ENCODE assay signal across 23 cellular contexts in the genomic region with DNA sequence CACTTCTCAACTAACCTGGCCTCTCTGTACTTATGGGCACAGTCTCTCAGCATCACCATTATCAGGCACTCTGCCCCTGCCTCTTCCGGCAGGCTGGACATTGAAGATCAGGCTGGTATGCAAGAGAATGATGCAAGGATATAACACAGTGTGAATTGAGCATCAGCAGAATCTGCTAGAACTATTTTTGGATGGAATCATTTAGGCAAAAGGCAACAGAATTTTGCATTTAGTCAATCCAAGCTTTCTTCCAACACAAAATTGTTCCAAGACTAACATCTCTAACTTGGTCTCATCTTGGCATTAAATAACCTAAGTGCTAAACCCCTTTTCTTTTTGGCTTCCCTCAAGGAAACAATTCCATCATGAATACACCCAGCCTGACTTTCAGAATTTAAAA.
DNase-seq lines count a peak whose midpoint lies in the region; ATAC-seq lines count a peak whose summit lies in the region.
"Had no signal": no experiment of that assay in that cellular context is flagged by ENCODE, and none has a peak within 500 bp of the region (broad histone marks: within the 10 kb centered on the region; RNA-seq: fewer than 3 reads in every experiment).

No MANE protein-coding gene starts in this region.

- H4K8ac ChIP-seq in trophoblast cell (ENCODE audit: low read depth, low read length): no peak overlapping the region

- H3K18ac ChIP-seq in trophoblast cell (ENCODE audit: low read length): no peak overlapping the region

- H3K79me2 ChIP-seq in trophoblast cell (ENCODE audit: control insufficient read depth, insufficient read depth, low read length, poor library complexity): no peaks in the 10 kb centered on the region

- no peak overlapping the region for H4K91ac ChIP-seq in trophoblast cell (ENCODE audit: low read depth, low read length)

- H3K4me3 ChIP-seq in adipocyte (ENCODE audit: low read length): no peak overlapping the region
- no peak overlapping the region for H3K4me3 ChIP-seq in trophoblast cell (ENCODE audit: low read depth, low read length)
- H3K4me3 ChIP-seq: heart right ventricle, stomach had no signal

- H3K14ac ChIP-seq in trophoblast cell (ENCODE audit: low read length): no peak overlapping the region

- H3K4me2 ChIP-seq in trophoblast cell (ENCODE audit: low read length): no peak overlapping the region

- H3K36me3 ChIP-seq in adipocyte (ENCODE audit: control insufficient read depth, insufficient read depth, low read length, severe bottlenecking) (no peaks in the 10 kb centered on the region), trophoblast cell (ENCODE audit: control insufficient read depth in 1 of 2, insufficient read depth in 2 of 2, low read length in 2 of 2) (no peaks in the 10 kb centered on the region)
- H3K36me3 ChIP-seq: heart right ventricle, stomach had no signal

- no peak overlapping the region for H2AFZ ChIP-seq in trophoblast cell (ENCODE audit: insufficient read depth, low read length, poor library complexity)

- H3K9ac ChIP-seq in adipocyte (ENCODE audit: low read length): peak overlapping the region; percentile 16
- no peak overlapping the region for H3K9ac ChIP-seq in trophoblast cell (ENCODE audit: low read length)

- ATAC-seq in GM19463 (IDR thresholded peaks at IDR 0.05; ENCODE audit: unreplicated experiment): no peak
- ATAC-seq in HG03097 (IDR thresholded peaks at IDR 0.05; ENCODE audit: low FRiP score, unreplicated experiment): no peak
- no peak for ATAC-seq in HG02610 (IDR thresholded peaks at IDR 0.05; ENCODE audit: unreplicated experiment)
- ATAC-seq: left lobe of liver had no signal

- DNase-seq in GM03348 (ENCODE audit: low spot score) (peak; percentile 17), adipocyte (ENCODE audit: low read depth) (peak; percentile 18), fibroblast of peridontal ligament (ENCODE audit: extremely low read depth) (peak; percentile 59), trophoblast cell (no peak), occipital lobe (lab: John Stamatoyannopoulos, UW) (no peak)
- DNase-seq: activated gamma-delta T cell; activated naive CD8-positive, alpha-beta T cell treated with anti-CD3 and anti-CD28 coated beads, Interleukin-2, amount 10 ng/mL, durations not matched to agents 7 days and 5 days; activated T-cell treated with anti-CD3 and anti-CD28 coated beads, Interleukin-2, amount 50 U/mL, for 24 hours; cerebellar nuclear complex; DMS153; effector CD4-positive, alpha-beta T cell; heart right ventricle; NCI-H1048; NCI-H187; NCI-H2171; NCI-H510A had no signal

- H2AK5ac ChIP-seq in trophoblast cell (ENCODE audit: low read length): no peak overlapping the region

- no CpG with 5 or more reads among the region's 1 CpG for WGBS in trophoblast cell (ENCODE audit: extremely low coverage, insufficient coverage, insufficient read length)

- H3K79me1 ChIP-seq in trophoblast cell (ENCODE audit: low read length): peaks cover under 1% of the 10 kb centered on the region

- H3K4ac ChIP-seq in trophoblast cell (ENCODE audit: low read depth, low read length): no peak overlapping the region

- H2BK12ac ChIP-seq in trophoblast cell (ENCODE audit: low read length): peak overlapping the region; percentile 72

- H3K4me1 ChIP-seq in adipocyte (ENCODE audit: control insufficient read depth, insufficient read depth, low read length): peaks cover 24% of the 10 kb centered on the region
- peaks cover 1 to 3% of the 10 kb centered on the region in 2 experiments for H3K4me1 ChIP-seq in trophoblast cell (ENCODE audit: control insufficient read depth in 1 of 2, insufficient read depth in 2 of 2, low read length in 2 of 2)
- H3K4me1 ChIP-seq: heart right ventricle had no signal

- no peaks in the 10 kb centered on the region for H3K27me3 ChIP-seq in adipocyte (replicated peaks; ENCODE audit: control insufficient read depth, insufficient read depth, low read length)
- no peaks in the 10 kb centered on the region for H3K27me3 ChIP-seq in trophoblast cell (ENCODE audit: insufficient read depth, low read length)
- H3K27me3 ChIP-seq: foreskin keratinocyte, heart right ventricle, stomach had no signal

- no peak overlapping the region for H2BK120ac ChIP-seq in trophoblast cell (ENCODE audit: insufficient read depth, low read length, poor library complexity)

- no peaks in the 10 kb centered on the region for H3K9me3 ChIP-seq in adipocyte (ENCODE audit: control insufficient read depth, low read length)
- no peaks in the 10 kb centered on the region for H3K9me3 ChIP-seq in trophoblast cell (ENCODE audit: insufficient read depth, low read depth, low read length)
- H3K9me3 ChIP-seq: stomach had no signal

- no peak overlapping the region for H3K27ac ChIP-seq in trophoblast cell (ENCODE audit: low read depth, low read length)
- H3K27ac ChIP-seq: foreskin keratinocyte, stomach, VCaP had no signal

- H4K12ac ChIP-seq in trophoblast cell (ENCODE audit: low read depth, low read length): no peak overlapping the region

- no peak overlapping the region for H2BK5ac ChIP-seq in trophoblast cell (ENCODE audit: low read depth, low read length, poor library complexity)

- no peak overlapping the region for H3K23ac ChIP-seq in trophoblast cell (ENCODE audit: low read length)

Comparison
In these comparisons a context has a peak if more than half of its experiments do, and no peak if none do; other contexts are left out.
1. DNase-seq: peak in GM03348 (single experiment), adipocyte (single experiment) and fibroblast of peridontal ligament (single experiment); none in trophoblast cell (0 of 2) and occipital lobe (single experiment).